19 cellular contexts compared by ENCODE assay signal in the genomic region with DNA sequence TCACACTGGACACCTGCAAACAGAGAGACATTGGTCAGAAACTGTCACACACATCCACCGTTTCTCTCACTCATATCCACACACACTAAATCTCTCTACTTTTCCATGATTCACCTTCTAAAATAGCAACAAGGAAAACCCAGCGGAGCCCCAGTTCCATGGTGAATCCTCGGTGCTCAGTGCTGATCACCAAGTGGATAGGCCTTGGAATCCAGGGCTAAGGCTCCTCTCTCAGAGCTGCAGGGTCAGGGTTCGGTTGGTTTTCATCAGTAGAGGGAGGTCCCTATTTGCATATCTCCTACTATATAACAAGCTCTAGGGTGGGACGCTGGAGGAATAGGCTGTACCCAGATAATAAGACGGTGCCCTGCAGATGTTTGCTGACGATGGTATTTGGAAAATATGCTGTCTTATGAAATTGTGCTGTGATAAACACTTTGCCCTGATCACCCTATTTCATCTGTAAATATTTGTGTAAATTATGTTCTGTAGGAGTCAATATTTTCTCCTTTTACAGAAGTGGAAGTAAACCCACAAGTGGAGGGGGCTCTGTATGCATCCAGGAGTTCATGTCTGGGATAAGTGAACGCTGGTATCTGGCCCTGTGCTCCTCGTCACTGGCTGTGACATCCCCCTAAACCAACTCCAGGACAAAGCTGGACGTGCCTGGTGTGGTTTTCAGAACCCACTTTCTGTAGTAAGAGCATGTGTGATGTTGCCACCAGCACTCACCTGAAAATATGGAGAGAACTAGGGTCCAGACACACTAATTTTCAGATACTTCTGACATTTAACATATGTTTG.
A peak's percentile ranks its signal among the peaks of the same experiment; 100 is the strongest.
DNase-seq lines count a peak whose midpoint lies in the region; ATAC-seq, FAIRE-seq and TF ChIP-seq lines count a peak whose summit lies in the region.
"Had no signal": no experiment of that assay in that cellular context is flagged by ENCODE, and none has a peak within 500 bp of the region (broad histone marks: within the 10 kb centered on the region; RNA-seq: fewer than 3 reads in every experiment).

No MANE protein-coding gene starts in this region.

- dilution Hi-C loops in mammary epithelial cell (cut with HindIII; ENCODE audit: low sequenced_read_pairs) = no loop called here

- H3K27ac ChIP-seq in GM12878 (ENCODE audit: control insufficient read depth, insufficient read depth) = peak overlapping the region; percentile 48; the same call in 1 of the 2 replicates
- no peak overlapping the region for H3K27ac ChIP-seq in mammary epithelial cell (ENCODE audit: insufficient read depth, low read depth, low read length)
- H3K27ac ChIP-seq: 22Rv1, C4-2B had no signal

- no peaks in the 10 kb centered on the region for H3K9me3 Mint-ChIP-seq in activated naive CD4-positive, alpha-beta T cell treated with anti-CD3 and anti-CD28 coated beads for 36 hours
- H3K9me3 Mint-ChIP-seq in activated naive CD4-positive, alpha-beta T cell treated with anti-CD3 and anti-CD28 coated beads, Interleukin-2, amount 10 ng/mL, durations not matched to agents 7 days and 5 days = peaks cover 1% of the 10 kb centered on the region
- no peaks in the 10 kb centered on the region for H3K9me3 Mint-ChIP-seq in stimulated activated naive B cell treated with anti-CD40 and anti-IgM and Interleukin-4, amounts not matched to agents 10 μg/mL and 1 μg/mL and 100 μg/mL, for 72 hours
- H3K9me3 Mint-ChIP-seq in HFFc6 = peaks cover 50% of the 10 kb centered on the region

- TF ChIP-seq POLR2A in GM12878 (IDR thresholded peaks at IDR 0.05; ENCODE audit: low read depth, low read length) = peak; percentile 80

- H4K20me1 ChIP-seq in Loucy (ENCODE audit: insufficient read depth, low read length, poor library complexity, severe bottlenecking) (no peaks in the 10 kb centered on the region), GM12878 (ENCODE audit: control insufficient read depth, insufficient read depth) (no peaks in the 10 kb centered on the region), mammary epithelial cell (ENCODE audit: insufficient read depth, low read length) (no peaks in the 10 kb centered on the region)

- no peaks in the 10 kb centered on the region for H3K36me3 Mint-ChIP-seq in activated naive CD4-positive, alpha-beta T cell treated with anti-CD3 and anti-CD28 coated beads for 36 hours (ENCODE audit: low read depth)
- H3K36me3 Mint-ChIP-seq in activated naive CD4-positive, alpha-beta T cell treated with anti-CD3 and anti-CD28 coated beads, Interleukin-2, amount 10 ng/mL, durations not matched to agents 7 days and 5 days = no peaks in the 10 kb centered on the region
- H3K36me3 Mint-ChIP-seq in stimulated activated naive B cell treated with anti-CD40 and anti-IgM and Interleukin-4, amounts not matched to agents 10 μg/mL and 1 μg/mL and 100 μg/mL, for 72 hours = peaks cover 0 to 2% of the 10 kb centered on the region in 2 donors
- H3K36me3 Mint-ChIP-seq in HFFc6 (ENCODE audit: low read depth) = no peaks in the 10 kb centered on the region

- H3K4me1 Mint-ChIP-seq in activated naive CD4-positive, alpha-beta T cell treated with anti-CD3 and anti-CD28 coated beads for 36 hours (ENCODE audit: low read depth) = peaks cover 26% of the 10 kb centered on the region
- H3K4me1 Mint-ChIP-seq in activated naive CD4-positive, alpha-beta T cell treated with anti-CD3 and anti-CD28 coated beads, Interleukin-2, amount 10 ng/mL, durations not matched to agents 7 days and 5 days = peaks cover 22% of the 10 kb centered on the region
- peaks cover 8 to 13% of the 10 kb centered on the region in 2 donors for H3K4me1 Mint-ChIP-seq in stimulated activated naive B cell treated with anti-CD40 and anti-IgM and Interleukin-4, amounts not matched to agents 10 μg/mL and 1 μg/mL and 100 μg/mL, for 72 hours
- H3K4me1 Mint-ChIP-seq in HFFc6 (ENCODE audit: low read depth) = no peaks in the 10 kb centered on the region

- 22% methylated on average over 10 of the region's 10 CpGs for WGBS in GM12878 (ENCODE audit: insufficient coverage, insufficient replicate concordance, low lambda C conversion rate, missing lambda C conversion rate)
- 40% methylated on average over 10 of the region's 10 CpGs for WGBS in mammary epithelial cell (ENCODE audit: low coverage, missing lambda C conversion rate)

- no peak overlapping the region for H3K4me3 Mint-ChIP-seq in activated naive CD4-positive, alpha-beta T cell treated with anti-CD3 and anti-CD28 coated beads for 36 hours
- no peak overlapping the region for H3K4me3 Mint-ChIP-seq in activated naive CD4-positive, alpha-beta T cell treated with anti-CD3 and anti-CD28 coated beads, Interleukin-2, amount 10 ng/mL, durations not matched to agents 7 days and 5 days
- peak overlapping the region; percentile 77 to 82 for H3K4me3 Mint-ChIP-seq in stimulated activated naive B cell treated with anti-CD40 and anti-IgM and Interleukin-4, amounts not matched to agents 10 μg/mL and 1 μg/mL and 100 μg/mL, for 72 hours
- no peak overlapping the region for H3K4me3 Mint-ChIP-seq in HFFc6

- no peak for TF ChIP-seq CTCF in Loucy (conservative IDR thresholded peaks at IDR 0.05; ENCODE audit: low read length)
- no peak for TF ChIP-seq CTCF in GM12878 (IDR thresholded peaks at IDR 0.05 in 2 of 3, conservative IDR thresholded peaks at IDR 0.05 in 1 of 3; ENCODE audit: control insufficient read depth in 2 of 3, extremely low read depth in 1 of 3, insufficient read depth in 1 of 3, low read depth in 3 of 3, low read length in 3 of 3)
- TF ChIP-seq CTCF in HFFc6 (IDR thresholded peaks at IDR 0.05) = no peak
- TF ChIP-seq CTCF in mammary epithelial cell (conservative IDR thresholded peaks at IDR 0.05 in 1 of 2, IDR thresholded peaks at IDR 0.05 in 1 of 2; ENCODE audit: extremely low read depth in 1 of 2, insufficient read depth in 1 of 2, low read depth in 1 of 2, low read length in 2 of 2) = no peak

- H3K9me3 ChIP-seq in Loucy (ENCODE audit: insufficient read depth, low read depth, low read length) = no peaks in the 10 kb centered on the region
- no peaks in the 10 kb centered on the region for H3K9me3 ChIP-seq in GM12878 (replicated peaks; ENCODE audit: control insufficient read depth, insufficient read depth, low read length)
- no peaks in the 10 kb centered on the region for H3K9me3 ChIP-seq in mammary epithelial cell (replicated peaks; ENCODE audit: insufficient read depth, low read length)

- H3K9ac ChIP-seq in Loucy (ENCODE audit: low read depth, low read length, poor library complexity, severe bottlenecking) = peak overlapping the region; percentile 62
- peak overlapping the region; percentile 60; the same call in 1 of the 2 replicates for H3K9ac ChIP-seq in GM12878 (ENCODE audit: control insufficient read depth, insufficient read depth, low read length)
- no peak overlapping the region for H3K9ac ChIP-seq in mammary epithelial cell (ENCODE audit: insufficient read depth, low read length)

- intact Hi-C loops in activated naive CD4-positive, alpha-beta T cell treated with anti-CD3 and anti-CD28 coated beads for 36 hours (cut with micrococcal nuclease) = no loop called here
- intact Hi-C loops in GM12878 (cut with micrococcal nuclease; ENCODE audit: unreplicated experiment) = no loop called here
- intact Hi-C loops in mammary epithelial cell (cut with micrococcal nuclease) = no loop called here

- TF ChIP-seq RAD21 in GM12878 (IDR thresholded peaks at IDR 0.05; ENCODE audit: insufficient read depth, low read depth, low read length) = no peak

- H3F3A ChIP-seq in Loucy (ENCODE audit: low read depth) = no peaks in the 10 kb centered on the region

- no peaks in the 10 kb centered on the region for H3K27me3 Mint-ChIP-seq in activated naive CD4-positive, alpha-beta T cell treated with anti-CD3 and anti-CD28 coated beads for 36 hours (ENCODE audit: low read depth)
- H3K27me3 Mint-ChIP-seq in activated naive CD4-positive, alpha-beta T cell treated with anti-CD3 and anti-CD28 coated beads, Interleukin-2, amount 10 ng/mL, durations not matched to agents 7 days and 5 days = peaks cover 12% of the 10 kb centered on the region
- H3K27me3 Mint-ChIP-seq in stimulated activated naive B cell treated with anti-CD40 and anti-IgM and Interleukin-4, amounts not matched to agents 10 μg/mL and 1 μg/mL and 100 μg/mL, for 72 hours = no peaks in the 10 kb centered on the region
- H3K27me3 Mint-ChIP-seq in HFFc6 (ENCODE audit: insufficient read depth) = no peaks in the 10 kb centered on the region

- ATAC-seq in GM12878 = no peak
- ATAC-seq in stimulated activated naive B cell treated with anti-CD40 and anti-IgM and Interleukin-4, amounts not matched to agents 10 μg/mL and 1 μg/mL and 100 μg/mL, for 72 hours (replicated peaks) = no peak

- H3K4me3 ChIP-seq in Loucy (ENCODE audit: low read length, poor library complexity, severe bottlenecking) (no peak overlapping the region), GM12878 (0 out of 2 replicates have a peak overlapping the region, but pooled peaks have one; percentile 48), mammary epithelial cell (replicated peaks in 1 of 3; ENCODE audit: insufficient read depth in 1 of 3, low read depth in 2 of 3, low read length in 3 of 3) (no peak overlapping the region)

- H3K79me2 ChIP-seq in Loucy (ENCODE audit: insufficient read depth, low read length) (no peaks in the 10 kb centered on the region), GM12878 (ENCODE audit: control insufficient read depth, insufficient read depth, low read length) (peaks cover 6% of the 10 kb centered on the region), mammary epithelial cell (ENCODE audit: insufficient read depth, low read length) (no peaks in the 10 kb centered on the region)

- no peaks in the 10 kb centered on the region for H3K27me3 ChIP-seq in Loucy (ENCODE audit: insufficient read depth, low read length, poor library complexity, severe bottlenecking)
- no peaks in the 10 kb centered on the region for H3K27me3 ChIP-seq in GM12878 (replicated peaks in 1 of 2; ENCODE audit: control insufficient read depth in 2 of 2, insufficient read depth in 2 of 2, low read length in 1 of 2)
- H3K27me3 ChIP-seq in mammary epithelial cell (ENCODE audit: insufficient read depth, low read length) = no peaks in the 10 kb centered on the region

- no peak for TF ChIP-seq EP300 in GM12878 (IDR thresholded peaks at IDR 0.05; ENCODE audit: borderline replicate concordance in 1 of 2, control insufficient read depth in 1 of 2, low read depth in 2 of 2, low read length in 2 of 2)

- DNase-seq in activated naive CD4-positive, alpha-beta T cell treated with anti-CD3 and anti-CD28 coated beads for 36 hours = no peak
- no peak for DNase-seq in activated naive CD4-positive, alpha-beta T cell treated with anti-CD3 and anti-CD28 coated beads, Interleukin-2, amount 10 ng/mL, durations not matched to agents 7 days and 5 days
- DNase-seq in GM12878 (ENCODE audit: low read depth, low spot score) (no peak), HFFc6 (no peak), NCI-H187 treated with DMSO at 0.1 percent for 48 hours (lab: John Stamatoyannopoulos, UW) (no peak), mammary epithelial cell (no peak)
- no peak for DNase-seq in stimulated activated naive B cell treated with anti-CD40 and anti-IgM and Interleukin-4, amounts not matched to agents 10 μg/mL and 1 μg/mL and 100 μg/mL, for 72 hours
- DNase-seq: ACHN, NCI-H1092, NCI-H2029, NCI-H226, NCI-H510A treated with DMSO at 0.1 percent for 48 hours, NCI-H82, Right ventricle myocardium superior had no signal

- RAD21 ChIA-PET in GM12878 (lab: Charles Lee; ENCODE audit: unreplicated experiment) = no interaction called here

- BruUV-seq in GM12878 (replicated peaks; lab: Mats Ljungman, UMichigan) = no TSS peak
- no TSS peak for BruUV-seq in mammary epithelial cell (replicated peaks; lab: Mats Ljungman, UMichigan)

- POLR2A ChIA-PET in GM12878 (lab: Charles Lee) = no interaction called here

- no peaks in the 10 kb centered on the region for H3K9me2 ChIP-seq in Loucy (replicated peaks; ENCODE audit: low read depth, low read length)

- CTCF ChIA-PET in activated naive CD4-positive, alpha-beta T cell treated with anti-CD3 and anti-CD28 coated beads for 36 hours (lab: Charles Lee) = interaction anchor here (0.8 to 2.8 kb wide), 9 partner anchors 10 to 182 kb away, joined by 3 to 20 read pairs (median 4); no protein-coding TSS in a partner anchor
- CTCF ChIA-PET in activated naive CD4-positive, alpha-beta T cell treated with anti-CD3 and anti-CD28 coated beads, Interleukin-2, amount 10 ng/mL, durations not matched to agents 7 days and 5 days (lab: Charles Lee) = interaction anchor here (0.6 to 1.4 kb wide), 9 partner anchors 22 to 301 kb away, joined by 3 to 6 read pairs (median 4); no protein-coding TSS in a partner anchor
- CTCF ChIA-PET in GM12878 (lab: Yijun Ruan, JAX) = interaction anchor here (0.6 to 1.0 kb wide), 3 partner anchors 12 to 304 kb away, joined by 3 to 4 read pairs (median 3); no protein-coding TSS in a partner anchor
- CTCF ChIA-PET in mammary epithelial cell (lab: Charles Lee; ENCODE audit: low non-redundant PET) = no interaction called here

- H3K36me3 ChIP-seq in Loucy (ENCODE audit: insufficient read depth, low read length) = no peaks in the 10 kb centered on the region
- H3K36me3 ChIP-seq in GM12878 (ENCODE audit: control insufficient read depth in 2 of 2, insufficient read depth in 2 of 2, low read length in 1 of 2) = no peaks in the 10 kb centered on the region
- H3K36me3 ChIP-seq in mammary epithelial cell (ENCODE audit: insufficient read depth, low read length) = no peaks in the 10 kb centered on the region

- in situ Hi-C loops in GM12878 (cut with MboI) = no loop called here
- in situ Hi-C loops in mammary epithelial cell (cut with MboI; ENCODE audit: low sequenced_read_pairs in 2 of 2) = no loop called here

- H3K4me2 ChIP-seq in Loucy (ENCODE audit: low read depth, low read length, poor library complexity, severe bottlenecking) (peak overlapping the region; percentile 31), GM12878 (ENCODE audit: control insufficient read depth, insufficient read depth) (0 out of 2 replicates have a peak overlapping the region, but pooled peaks have one; percentile 17), mammary epithelial cell (ENCODE audit: insufficient read depth, low read depth, low read length) (no peak overlapping the region)

- peak overlapping the region; percentile 22 for H3K27ac Mint-ChIP-seq in activated naive CD4-positive, alpha-beta T cell treated with anti-CD3 and anti-CD28 coated beads for 36 hours
- H3K27ac Mint-ChIP-seq in activated naive CD4-positive, alpha-beta T cell treated with anti-CD3 and anti-CD28 coated beads, Interleukin-2, amount 10 ng/mL, durations not matched to agents 7 days and 5 days = no peak overlapping the region
- H3K27ac Mint-ChIP-seq in stimulated activated naive B cell treated with anti-CD40 and anti-IgM and Interleukin-4, amounts not matched to agents 10 μg/mL and 1 μg/mL and 100 μg/mL, for 72 hours = peak overlapping the region; percentile 81
- H3K27ac Mint-ChIP-seq in HFFc6 = no peak overlapping the region

- H2AFZ ChIP-seq in Loucy (ENCODE audit: low read length) = peak overlapping the region; percentile 41; the same call in 1 of the 2 replicates
- H2AFZ ChIP-seq in GM12878 (ENCODE audit: control insufficient read depth, low read depth, low read length) = no peak overlapping the region
- H2AFZ ChIP-seq in mammary epithelial cell (ENCODE audit: low read depth, low read length) = no peak overlapping the region

- peaks cover 31% of the 10 kb centered on the region for H3K4me1 ChIP-seq in Loucy (ENCODE audit: insufficient read depth, low read length, poor library complexity, severe bottlenecking)
- H3K4me1 ChIP-seq in GM12878 (ENCODE audit: control insufficient read depth, insufficient read depth, low read length) = no peaks in the 10 kb centered on the region; the same call in 1 of the 2 replicates
- no peaks in the 10 kb centered on the region for H3K4me1 ChIP-seq in mammary epithelial cell (ENCODE audit: insufficient read depth, low read length)

- SMC1A ChIA-PET in GM12878 (lab: Charles Lee; ENCODE audit: uncharacterized antibody, unreplicated experiment) = no interaction called here

- FAIRE-seq in GM12878 (lab: Jason Lieb, UNC) = no peak
- FAIRE-seq: D721Med, H54 had no signal

Comparison
In these comparisons a context has a peak if more than half of its experiments do, and no peak if none do; other contexts are left out.
1. H3K27ac Mint-ChIP-seq: peak in activated naive CD4-positive, alpha-beta T cell treated with anti-CD3 and anti-CD28 coated beads for 36 hours (single experiment) and stimulated activated naive B cell treated with anti-CD40 and anti-IgM and Interleukin-4, amounts not matched to agents 10 μg/mL and 1 μg/mL and 100 μg/mL, for 72 hours (single experiment); none in activated naive CD4-positive, alpha-beta T cell treated with anti-CD3 and anti-CD28 coated beads, Interleukin-2, amount 10 ng/mL, durations not matched to agents 7 days and 5 days (single experiment) and HFFc6 (single experiment).
2. H3K4me3 Mint-ChIP-seq: peak in stimulated activated naive B cell treated with anti-CD40 and anti-IgM and Interleukin-4, amounts not matched to agents 10 μg/mL and 1 μg/mL and 100 μg/mL, for 72 hours (2 of 2); none in activated naive CD4-positive, alpha-beta T cell treated with anti-CD3 and anti-CD28 coated beads for 36 hours (single experiment), activated naive CD4-positive, alpha-beta T cell treated with anti-CD3 and anti-CD28 coated beads, Interleukin-2, amount 10 ng/mL, durations not matched to agents 7 days and 5 days (single experiment) and HFFc6 (single experiment).